19 cellular contexts compared by ENCODE assay signal in the genomic region with DNA sequence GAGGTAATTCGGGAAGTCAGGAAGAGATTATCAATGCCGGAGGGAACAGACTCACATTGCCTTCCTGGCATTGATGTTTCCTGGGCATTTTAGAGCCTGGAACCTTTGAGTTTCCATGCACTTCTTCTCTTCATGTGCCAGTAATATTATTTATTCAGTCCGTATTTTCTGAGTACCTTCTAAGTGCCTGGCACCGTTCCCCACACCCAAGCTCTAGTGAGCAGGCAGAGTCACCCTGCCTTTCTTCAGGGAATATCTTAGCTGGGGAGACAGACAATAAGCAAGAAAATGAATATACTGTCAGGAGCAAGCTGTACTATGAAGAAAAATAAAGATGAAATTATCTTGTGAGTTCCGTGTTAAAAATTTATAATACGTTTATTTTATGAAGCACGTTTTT.
"Had no signal": no experiment of that assay in that cellular context is flagged by ENCODE, and none has a peak within 500 bp of the region (broad histone marks: within the 10 kb centered on the region; RNA-seq: fewer than 3 reads in every experiment).

No MANE protein-coding gene starts in this region.

- H3K27ac ChIP-seq: SJSA1, SK-N-MC had no signal

- H3K9me3 ChIP-seq: MG63, SJSA1 had no signal

- DNase-seq: IMR-90, Karpas-422, KG1, MG63, NCI-H1417, NCI-H1436 treated with DMSO at 0.1 percent for 48 hours, NCI-H1694, NCI-H187 treated with DMSO at 0.1 percent for 48 hours, NCI-H2081 treated with DMSO at 0.1 percent for 48 hours, NCI-H2227 treated with DMSO at 0.1 percent for 48 hours, NCI-H446 treated with DMSO at 0.1 percent for 48 hours, NCI-H510A treated with DMSO at 0.1 percent for 48 hours, NCI-H526, NCI-H82, Right ventricle myocardium superior, RPMI8226, SIG-M5 had no signal

- H3K4me3 ChIP-seq: MG63, SJSA1, SK-N-MC had no signal

- H3K27me3 ChIP-seq: MG63 had no signal

- H3K36me3 ChIP-seq: MG63, SJSA1 had no signal

- H3K4me1 ChIP-seq: SJSA1 had no signal
